Comparison of ENCODE assay signal across 10 cellular contexts in the genomic region with DNA sequence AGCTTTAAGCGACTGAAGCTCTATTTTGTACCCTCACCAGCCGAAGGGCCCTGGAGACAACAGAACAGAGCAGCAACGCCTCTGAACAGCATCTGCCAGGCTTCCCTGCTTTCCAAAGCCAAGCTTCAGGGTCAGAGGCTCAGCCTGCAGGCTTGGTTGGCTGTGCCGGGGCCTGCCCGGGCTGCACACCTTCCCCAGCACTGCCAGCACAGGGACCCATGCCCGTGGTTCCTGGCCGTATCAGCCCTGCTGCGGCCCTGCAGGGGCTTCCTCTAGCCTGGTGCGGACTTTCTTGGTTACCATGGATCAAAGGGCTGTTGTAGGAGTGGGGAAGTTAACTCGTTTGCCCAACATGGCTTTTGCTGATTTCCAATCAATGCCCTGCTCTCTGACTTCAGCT.
"Had no signal": no experiment of that assay in that cellular context is flagged by ENCODE, and none has a peak within 500 bp of the region (broad histone marks: within the 10 kb centered on the region; RNA-seq: fewer than 3 reads in every experiment).

No MANE protein-coding gene starts in this region.

- H3K4me2 ChIP-seq: GM23338 had no signal

- H3K4me3 ChIP-seq: GM23248, GM23338, HAP-1 had no signal

- H2AFZ ChIP-seq: GM23248, GM23338 had no signal

- ATAC-seq: GM23338, HCT116 had no signal

- H3K36me3 ChIP-seq: HAP-1 had no signal

- FAIRE-seq: H54 had no signal

- DNase-seq: GM23248, GOT3, H7, H9, HCEC 1CT, HFFc6 had no signal

- H3K9me3 ChIP-seq: HAP-1 had no signal

- H3K9ac ChIP-seq: GM23248 had no signal

- H3K27ac ChIP-seq: GM23248 had no signal

- H3K4me1 ChIP-seq: HAP-1 had no signal
